16 cellular contexts compared by ENCODE assay signal in genomic region chr20:25046736-25047666, GRCh38. TPM values are rescaled to one million over a fixed set of nuclear protein-coding genes. Genes with fewer than 3 reads are reported as not detected.
DNase-seq lines count a peak whose midpoint lies in the region; ATAC-seq and TF ChIP-seq lines count a peak whose summit lies in the region.
"Had no signal": no experiment of that assay in that cellular context is flagged by ENCODE, and none has a peak within 500 bp of the region (broad histone marks: within the 10 kb centered on the region; RNA-seq: fewer than 3 reads in every experiment).

No MANE protein-coding gene starts in this region.

- peak overlapping the region; percentile 89; the same call in 1 of the 2 replicates for H3K4me2 ChIP-seq in BLaER1

- H3K9me3 ChIP-seq in BLaER1 (no peaks in the 10 kb centered on the region), Peyer's patch (no peaks in the 10 kb centered on the region), sigmoid colon (no peaks in the 10 kb centered on the region)
- H3K9me3 ChIP-seq: stomach had no signal

- peaks cover 57% of the 10 kb centered on the region for H4K20me1 ChIP-seq in BLaER1

- H3K4me3 ChIP-seq in BLaER1 = no peak overlapping the region
- no peak overlapping the region for H3K4me3 ChIP-seq in Peyer's patch
- no peak overlapping the region for H3K4me3 ChIP-seq in sigmoid colon
- H3K4me3 ChIP-seq: stomach had no signal

- H3K27ac ChIP-seq in BLaER1 = no peak overlapping the region
- H3K27ac ChIP-seq in Peyer's patch = no peak overlapping the region
- H3K27ac ChIP-seq in layer of hippocampus (ENCODE audit: low read depth, low read length) = peak overlapping the region; percentile 65
- no peak overlapping the region for H3K27ac ChIP-seq in sigmoid colon

- H3K4me1 ChIP-seq in BLaER1 (peaks cover 93% of the 10 kb centered on the region), Peyer's patch (peaks cover 12 to 87% (median 21%) of the 10 kb centered on the region in 4 donors), sigmoid colon (peaks cover 0 to 79% (median 60%) of the 10 kb centered on the region in 4 donors)

- H3K9ac ChIP-seq in BLaER1 = no peak overlapping the region

- no peak for TF ChIP-seq CTCF in Peyer's patch (IDR thresholded peaks at IDR 0.05)
- no peak for TF ChIP-seq CTCF in sigmoid colon (IDR thresholded peaks at IDR 0.05)

- intact Hi-C loops in sigmoid colon (cut with DNase I) = loop anchor here (10.0 kb wide), 1 partner anchor 1412 kb away; the partner anchor contains the start of gene CST3

- TF ChIP-seq POLR2A in Peyer's patch (IDR thresholded peaks at IDR 0.05) (no peak), sigmoid colon (IDR thresholded peaks at IDR 0.05) (no peak), GM18505 (IDR thresholded peaks at IDR 0.05; ENCODE audit: borderline replicate concordance, extremely low read depth, insufficient read depth, insufficient read length) (no peak)

- no peak for TF ChIP-seq EP300 in sigmoid colon (IDR thresholded peaks at IDR 0.05)

- WGBS in sigmoid colon, 2 donors = 82 to 89% methylated on average over 21 of the region's 21 CpGs

- DNase-seq in Peyer's patch (peak in 2 of 3 donors; percentile 34 to 38), sigmoid colon (peak; percentile 58), SIG-M5 (lab: John Stamatoyannopoulos, UW) (no peak), NCI-H524 (lab: John Stamatoyannopoulos, UW) (no peak), KG1 (lab: John Stamatoyannopoulos, UW) (no peak)
- DNase-seq: anterior cingulate cortex, Calu3, foreskin melanocyte, NCI-H146 had no signal

- H3K36me3 ChIP-seq in BLaER1 (peaks cover 42% of the 10 kb centered on the region), Peyer's patch (peaks cover 0 to 32% (median 0%) of the 10 kb centered on the region in 3 donors), sigmoid colon (peaks cover 8 to 32% (median 19%) of the 10 kb centered on the region in 4 donors)

- no peak for ATAC-seq in GM18505 (IDR thresholded peaks at IDR 0.05; ENCODE audit: unreplicated experiment)

- no peaks in the 10 kb centered on the region for H3K27me3 ChIP-seq in BLaER1
- no peaks in the 10 kb centered on the region for H3K27me3 ChIP-seq in Peyer's patch
- no peaks in the 10 kb centered on the region for H3K27me3 ChIP-seq in layer of hippocampus (ENCODE audit: control insufficient read depth, insufficient read depth, low read length)
- H3K27me3 ChIP-seq in sigmoid colon = no peaks in the 10 kb centered on the region
- H3K27me3 ChIP-seq: stomach had no signal

RNA-seq across cellular contexts. Expression of gene ACSS1, which starts 10.9 kb away (rescaled TPM):
- 100 to 1,000 TPM in 3 of 4 donors, 10 to 100 TPM in 1; 49.5 to 160 (median 134) TPM for total RNA-seq in Peyer's patch
- total RNA-seq in sigmoid colon = 10 to 100 TPM; 27.1 to 41.0 (median 30.5) TPM
- 10 to 100 TPM; 20.1 to 24.7 (median 21.0) TPM for polyA plus RNA-seq in sigmoid colon

RNA-seq across cellular contexts. Expression of gene VSX1, which starts 34.9 kb away (rescaled TPM):
- total RNA-seq in Peyer's patch (not detected), sigmoid colon (not detected)
- under 1 TPM in 1 of 3 donors, not detected in 2; 0.03 TPM for polyA plus RNA-seq in sigmoid colon
- total RNA-seq: activated CD4-positive, alpha-beta memory T cell treated with anti-CD3 and anti-CD28 coated beads for 36 hours; Calu3; endothelial cell of umbilical vein; lower leg skin; stomach had no signal
- polyA plus RNA-seq: endothelial cell of umbilical vein had no signal

RNA-seq across cellular contexts. Expression of gene APMAP, which starts 54.5 kb away (rescaled TPM):
- total RNA-seq in Peyer's patch (10 to 100 TPM; 19.0 to 40.9 (median 31.6) TPM), sigmoid colon (10 to 100 TPM; 22.7 to 35.3 (median 28.9) TPM)
- polyA plus RNA-seq in sigmoid colon = 10 to 100 TPM in 2 of 3 donors, 1 to 10 TPM in 1; 9.6 to 55.8 (median 25.2) TPM

Comparison
In these comparisons a context has a peak if more than half of its experiments do, and no peak if none do; other contexts are left out.
1. DNase-seq: peak in Peyer's patch (2 of 3) and sigmoid colon (single experiment); none in SIG-M5 (single experiment), NCI-H524 (0 of 2) and KG1 (single experiment).